22 cellular contexts compared by ENCODE assay signal in the genomic region with DNA sequence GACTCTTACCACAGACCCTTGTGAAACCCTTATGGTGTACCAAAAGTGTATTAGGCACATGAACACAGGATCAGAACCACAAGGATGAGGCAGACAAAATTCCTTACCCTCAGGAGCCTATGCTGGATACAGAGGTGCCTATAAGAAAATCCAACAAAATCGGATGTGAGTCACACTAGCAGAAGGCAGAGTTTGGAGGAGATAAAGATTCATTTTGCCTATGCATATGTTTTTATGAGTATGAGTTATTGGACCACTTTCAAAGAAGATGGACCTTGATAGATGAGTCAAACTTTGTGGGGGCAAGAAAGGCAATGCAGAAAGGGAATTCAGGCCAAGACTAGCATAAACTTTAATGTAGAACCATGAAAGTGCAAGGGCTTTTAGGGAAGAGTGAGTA. TPM values are rescaled to one million over a fixed set of nuclear protein-coding genes. Genes with fewer than 3 reads are reported as not detected.
DNase-seq lines count a peak whose midpoint lies in the region; FAIRE-seq and TF ChIP-seq lines count a peak whose summit lies in the region.
"Had no signal": no experiment of that assay in that cellular context is flagged by ENCODE, and none has a peak within 500 bp of the region (broad histone marks: within the 10 kb centered on the region; RNA-seq: fewer than 3 reads in every experiment).

No MANE protein-coding gene starts in this region.

- TF ChIP-seq CTCF in osteoblast (IDR thresholded peaks at IDR 0.05; ENCODE audit: extremely low read depth, low read depth, low read length) (no peak), D721Med (IDR thresholded peaks at IDR 0.05; ENCODE audit: insufficient read depth, missing control alignments) (no peak)

- in situ Hi-C loops in GM23248 (cut with MboI) = no loop called here

- no peak for FAIRE-seq in D721Med (lab: Jason Lieb, UNC)
- FAIRE-seq: GM12878 had no signal

- no peaks in the 10 kb centered on the region for H3K79me2 ChIP-seq in GM23248 (ENCODE audit: insufficient read depth)
- H3K79me2 ChIP-seq in osteoblast (ENCODE audit: insufficient read depth, low read length) = no peaks in the 10 kb centered on the region

- no peaks in the 10 kb centered on the region for H4K20me1 ChIP-seq in GM23248 (ENCODE audit: insufficient read depth)
- H4K20me1 ChIP-seq in osteoblast (ENCODE audit: insufficient read depth, low read length) = no peaks in the 10 kb centered on the region

- WGBS in GM23248 (ENCODE audit: low coverage in 1 of 2, low lambda C conversion rate in 2 of 2, missing lambda C conversion rate in 2 of 2), 2 experiments = 72 to 85% methylated on average over 1 of the region's 1 CpG

- H3K4me3 ChIP-seq in GM23248 = no peak overlapping the region
- H3K4me3 ChIP-seq in MG63 = no peak overlapping the region
- no peak overlapping the region for H3K4me3 ChIP-seq in osteoblast (ENCODE audit: insufficient read depth, low read length)
- H3K4me3 ChIP-seq: GM12878, SJSA1 had no signal

- DNase-seq in GM23248 = peak; percentile 12
- DNase-seq in MG63 = peak; percentile 30
- peak; percentile 28 for DNase-seq in amniotic epithelial cell (ENCODE audit: low read depth)
- peak; percentile 77 for DNase-seq in osteoblast (ENCODE audit: insufficient read length, low spot score, missing footprints)
- DNase-seq in D721Med (ENCODE audit: insufficient read length, low spot score) = no peak
- no peak for DNase-seq in NCI-H1105 (lab: John Stamatoyannopoulos, UW)
- no peak for DNase-seq in Kasumi-1 (lab: John Stamatoyannopoulos, UW)
- no peak for DNase-seq in mucosa of gallbladder (ENCODE audit: low spot score)
- DNase-seq: DMS79 treated with DMSO at 0.1 percent for 48 hours, MV-4-11, NCI-H1417, NCI-H187, NCI-H2107, NCI-H524, NCI-H82 had no signal

- no peaks in the 10 kb centered on the region for H3K9me3 ChIP-seq in GM23248 (ENCODE audit: low read depth)
- H3K9me3 ChIP-seq in MG63 = no peaks in the 10 kb centered on the region
- no peaks in the 10 kb centered on the region for H3K9me3 ChIP-seq in osteoblast (ENCODE audit: low read depth, low read length)
- H3K9me3 ChIP-seq: SJSA1 had no signal

- no peaks in the 10 kb centered on the region for H3F3A ChIP-seq in GM23248 (ENCODE audit: insufficient read depth)

- H3K9ac ChIP-seq in GM23248 = no peak overlapping the region

- H3K9me2 ChIP-seq in GM23248 (ENCODE audit: insufficient read depth) = no peaks in the 10 kb centered on the region

- H3K36me3 ChIP-seq in GM23248 (ENCODE audit: low read depth) (no peaks in the 10 kb centered on the region), MG63 (no peaks in the 10 kb centered on the region), osteoblast (ENCODE audit: insufficient read depth, low read length) (no peaks in the 10 kb centered on the region)
- H3K36me3 ChIP-seq: SJSA1 had no signal

- H3K27ac ChIP-seq in GM23248 (no peak overlapping the region), osteoblast (ENCODE audit: low read depth, low read length) (no peak overlapping the region)
- H3K27ac ChIP-seq: HL-60, SJSA1 had no signal

- no peak overlapping the region for H2AFZ ChIP-seq in GM23248
- no peak overlapping the region for H2AFZ ChIP-seq in osteoblast (ENCODE audit: low read length)

- no peak overlapping the region for H3K4me2 ChIP-seq in GM23248 (ENCODE audit: unreplicated experiment)
- H3K4me2 ChIP-seq in osteoblast (ENCODE audit: insufficient read depth, low read length) = no peak overlapping the region

- H3K4me1 ChIP-seq in GM23248 (ENCODE audit: insufficient read depth) (no peaks in the 10 kb centered on the region), osteoblast (ENCODE audit: insufficient read depth, low read length) (peaks cover 14% of the 10 kb centered on the region)
- H3K4me1 ChIP-seq: SJSA1 had no signal

- H3K27me3 ChIP-seq in GM23248 (replicated peaks; ENCODE audit: insufficient read depth) (no peaks in the 10 kb centered on the region; the same call in 1 of the 2 replicates), MG63 (no peaks in the 10 kb centered on the region), osteoblast (ENCODE audit: insufficient read depth, low read length) (no peaks in the 10 kb centered on the region)

RNA-seq across cellular contexts. Expression of a gene that starts 17.0 kb away (rescaled TPM):
- 0.11 TPM in 1 of 2 replicates, not detected in the other for total RNA-seq in GM23248 (2014; rRNA removed; shearing (Covaris generic))
- polyA plus RNA-seq in GM23248 (2016; fragmentation: Nextera tagmentation; extraction: Ambion mirVana) = 0.24 TPM in 1 of 2 replicates, not detected in the other
- total RNA-seq in MG63 (2014; rRNA removed; shearing (Covaris generic); ENCODE audit: low replicate concordance) = not detected in 2 replicates
- total RNA-seq in osteoblast (under 0.01 and 0.72 TPM in 2 replicates), mucosa of gallbladder (0.12 TPM)
- total RNA-seq: GM12878; H4; LHCN-M2; T-helper 2 cell treated with Interferon-gamma antibody and Interleukin-4, amounts not matched to agents 100 ng/mL and 5 ng/mL, for 36 hours had no signal
- polyA plus RNA-seq: CD14-positive monocyte had no signal

RNA-seq across cellular contexts. Expression of a gene that starts 51.7 kb away (rescaled TPM):
- 6.8 and 8.1 TPM in 2 replicates for total RNA-seq in GM23248 (2014; rRNA removed; shearing (Covaris generic))
- 2.5 and 3.0 TPM in 2 replicates for polyA plus RNA-seq in GM23248 (2016; fragmentation: Nextera tagmentation; extraction: Ambion mirVana)
- 1.5 and 4.7 TPM in 2 replicates for total RNA-seq in MG63 (2014; rRNA removed; shearing (Covaris generic); ENCODE audit: low replicate concordance)
- total RNA-seq in osteoblast (5.4 and 9.7 TPM in 2 replicates), mucosa of gallbladder (7.6 TPM)

Comparison
In these comparisons a context has a peak if more than half of its experiments do, and no peak if none do; other contexts are left out.
1. DNase-seq: peak in GM23248 (single experiment), MG63 (single experiment), amniotic epithelial cell (single experiment) and osteoblast (single experiment); none in D721Med (single experiment), NCI-H1105 (single experiment), Kasumi-1 (0 of 2) and mucosa of gallbladder (single experiment).